Comparison of ENCODE assay signal across 8 cellular contexts in the genomic region with DNA sequence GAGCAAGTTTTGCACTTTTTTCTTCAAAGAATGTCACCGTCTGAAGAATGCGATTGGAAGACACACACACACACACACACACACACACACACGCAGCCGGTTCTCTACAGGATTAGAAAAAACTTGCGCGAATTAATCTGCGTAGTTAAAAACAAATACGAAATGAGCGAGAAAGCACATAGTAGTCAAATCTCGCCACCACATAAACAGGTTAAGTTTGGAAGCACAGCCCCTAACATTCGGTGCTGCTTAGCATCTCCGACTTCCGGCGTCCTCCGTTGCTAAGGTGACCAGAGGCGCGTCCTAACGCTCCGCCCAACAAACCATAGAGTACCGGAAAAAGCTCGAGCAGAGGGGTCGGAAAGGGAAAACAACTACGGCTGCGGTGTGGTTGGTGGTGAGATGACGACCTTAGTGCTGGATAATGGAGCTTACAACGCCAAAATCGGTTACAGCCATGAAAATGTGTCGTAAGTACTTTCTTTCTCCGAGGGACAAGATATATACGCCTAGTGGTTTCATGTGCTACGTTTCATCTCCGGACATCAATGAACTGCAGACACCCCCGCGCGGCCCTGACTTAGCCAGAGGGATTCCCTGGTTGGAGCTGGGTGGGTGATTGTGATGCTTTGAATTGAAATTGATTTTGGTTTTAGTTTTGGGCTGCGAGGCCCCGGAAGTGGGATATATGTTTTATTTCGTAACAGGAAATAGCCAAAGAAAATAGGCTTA. TPM values are rescaled to one million over a fixed set of nuclear protein-coding genes. Genes with fewer than 3 reads are reported as not detected.
DNase-seq lines count a peak whose midpoint lies in the region; ATAC-seq and TF ChIP-seq lines count a peak whose summit lies in the region.

A gene (plus strand): TSS at position 366 of the 732 bp plus-strand sequence. CDS start 37 bp downstream, at position 403.

- no peaks in the 10 kb centered on the region; the same call in 1 of the 2 replicates for H3K36me3 ChIP-seq in GM23338 (ENCODE audit: insufficient read depth)

- H3K27me3 Mint-ChIP-seq in GM23338 (ENCODE audit: insufficient read depth, low read depth, poor library complexity) (peaks cover 8% of the 10 kb centered on the region), nephron (ENCODE audit: low read depth) (peaks cover 15% of the 10 kb centered on the region)
- no peaks in the 10 kb centered on the region for H3K27me3 Mint-ChIP-seq in stimulated activated naive CD8-positive, alpha-beta T cell treated with anti-CD3 and anti-CD28 coated beads, Interleukin-15, Interleukin-2, amounts not matched to agents 100 ng/mL and 50 ng/mL, for 24 hours

- H3F3A ChIP-seq in GM23338 (replicated peaks; ENCODE audit: low read depth) = peaks cover 8% of the 10 kb centered on the region; the same call in 1 of the 2 replicates

- peak within 1 kb of the TSS; percentile 94 for H2AFZ ChIP-seq in GM23338

- peak; percentile 96 for DNase-seq in EH (ENCODE audit: low read depth)
- peak; percentile 99 for DNase-seq in GM23338 (ENCODE audit: low spot score)
- DNase-seq in LHCN-M2 (ENCODE audit: low read depth) = peak; percentile 95
- peak; percentile 97 for DNase-seq in RPMI8226
- DNase-seq in activated T-helper 1 cell treated with anti-CD3 and anti-CD28 coated beads, Interleukin-2, amount 50 U/mL, for 16 hours (ENCODE audit: low read depth in 1 of 2, low spot score in 1 of 2) = peak; percentile 94 to 95
- DNase-seq in fibroblast of peridontal ligament (ENCODE audit: extremely low read depth) = peak; percentile 97

- peaks cover 9% of the 10 kb centered on the region for H3K4me1 Mint-ChIP-seq in GM23338
- peaks cover 17% of the 10 kb centered on the region for H3K4me1 Mint-ChIP-seq in nephron
- peaks cover 44% of the 10 kb centered on the region for H3K4me1 Mint-ChIP-seq in stimulated activated naive CD8-positive, alpha-beta T cell treated with anti-CD3 and anti-CD28 coated beads, Interleukin-15, Interleukin-2, amounts not matched to agents 100 ng/mL and 50 ng/mL, for 24 hours (ENCODE audit: low read depth)

- H3K4me2 ChIP-seq in GM23338 = peak within 1 kb of the TSS; percentile 92

- TF ChIP-seq CTCF in GM23338 (conservative IDR thresholded peaks at IDR 0.05; ENCODE audit: low read depth in 2 of 2) (peak in 1 of 2 experiments; percentile 1; a peak in 1 of 4 replicates), nephron (IDR thresholded peaks at IDR 0.05; ENCODE audit: unreplicated experiment in 3 of 3) (peak in 1 of 3 experiments; percentile 12)

- ATAC-seq in GM23338 = peak; percentile 83

- peaks cover 44% of the 10 kb centered on the region for H3K79me2 ChIP-seq in GM23338 (replicated peaks; ENCODE audit: insufficient read depth)

- H3K27me3 ChIP-seq in GM23338 (ENCODE audit: insufficient read depth) = no peaks in the 10 kb centered on the region

- peak within 1 kb of the TSS; percentile 60 for H3K27ac ChIP-seq in GM23338 (ENCODE audit: low read depth)

- no peaks in the 10 kb centered on the region for H3K9me3 Mint-ChIP-seq in GM23338
- H3K9me3 Mint-ChIP-seq in nephron = no peaks in the 10 kb centered on the region
- no peaks in the 10 kb centered on the region for H3K9me3 Mint-ChIP-seq in stimulated activated naive CD8-positive, alpha-beta T cell treated with anti-CD3 and anti-CD28 coated beads, Interleukin-15, Interleukin-2, amounts not matched to agents 100 ng/mL and 50 ng/mL, for 24 hours

- peak within 1 kb of the TSS; percentile 98 for H3K4me3 Mint-ChIP-seq in GM23338
- H3K4me3 Mint-ChIP-seq in nephron = peak within 1 kb of the TSS; percentile 98 to 99 (median 99)
- H3K4me3 Mint-ChIP-seq in stimulated activated naive CD8-positive, alpha-beta T cell treated with anti-CD3 and anti-CD28 coated beads, Interleukin-15, Interleukin-2, amounts not matched to agents 100 ng/mL and 50 ng/mL, for 24 hours = peak within 1 kb of the TSS; percentile 99

- peaks cover 21% of the 10 kb centered on the region for H3K4me1 ChIP-seq in GM23338 (ENCODE audit: insufficient read depth)

- H3K27ac Mint-ChIP-seq in GM23338 (peak within 1 kb of the TSS; percentile 96), nephron (peak within 1 kb of the TSS; percentile 87 to 98 (median 96))
- H3K27ac Mint-ChIP-seq in stimulated activated naive CD8-positive, alpha-beta T cell treated with anti-CD3 and anti-CD28 coated beads, Interleukin-15, Interleukin-2, amounts not matched to agents 100 ng/mL and 50 ng/mL, for 24 hours = peak within 1 kb of the TSS; percentile 99

- H3K36me3 Mint-ChIP-seq in GM23338 (ENCODE audit: low read depth) (peaks cover 3% of the 10 kb centered on the region; the same call in 2 of the 3 replicates), nephron (ENCODE audit: low read depth) (no peaks in the 10 kb centered on the region)
- peaks cover 4% of the 10 kb centered on the region for H3K36me3 Mint-ChIP-seq in stimulated activated naive CD8-positive, alpha-beta T cell treated with anti-CD3 and anti-CD28 coated beads, Interleukin-15, Interleukin-2, amounts not matched to agents 100 ng/mL and 50 ng/mL, for 24 hours (ENCODE audit: low read depth)

- peak within 1 kb of the TSS; percentile 63 for H3K4me3 ChIP-seq in GM23338

- no peaks in the 10 kb centered on the region for H3K9me2 ChIP-seq in GM23338 (ENCODE audit: insufficient read depth)

- no peaks in the 10 kb centered on the region; the same call in 1 of the 2 replicates for H4K20me1 ChIP-seq in GM23338 (replicated peaks; ENCODE audit: insufficient read depth)

TF ChIP-seq in GM23338, 12 proteins besides CTCF, POLR2A, EP300 and RAD21:
- TF ChIP-seq, protein P1, sequence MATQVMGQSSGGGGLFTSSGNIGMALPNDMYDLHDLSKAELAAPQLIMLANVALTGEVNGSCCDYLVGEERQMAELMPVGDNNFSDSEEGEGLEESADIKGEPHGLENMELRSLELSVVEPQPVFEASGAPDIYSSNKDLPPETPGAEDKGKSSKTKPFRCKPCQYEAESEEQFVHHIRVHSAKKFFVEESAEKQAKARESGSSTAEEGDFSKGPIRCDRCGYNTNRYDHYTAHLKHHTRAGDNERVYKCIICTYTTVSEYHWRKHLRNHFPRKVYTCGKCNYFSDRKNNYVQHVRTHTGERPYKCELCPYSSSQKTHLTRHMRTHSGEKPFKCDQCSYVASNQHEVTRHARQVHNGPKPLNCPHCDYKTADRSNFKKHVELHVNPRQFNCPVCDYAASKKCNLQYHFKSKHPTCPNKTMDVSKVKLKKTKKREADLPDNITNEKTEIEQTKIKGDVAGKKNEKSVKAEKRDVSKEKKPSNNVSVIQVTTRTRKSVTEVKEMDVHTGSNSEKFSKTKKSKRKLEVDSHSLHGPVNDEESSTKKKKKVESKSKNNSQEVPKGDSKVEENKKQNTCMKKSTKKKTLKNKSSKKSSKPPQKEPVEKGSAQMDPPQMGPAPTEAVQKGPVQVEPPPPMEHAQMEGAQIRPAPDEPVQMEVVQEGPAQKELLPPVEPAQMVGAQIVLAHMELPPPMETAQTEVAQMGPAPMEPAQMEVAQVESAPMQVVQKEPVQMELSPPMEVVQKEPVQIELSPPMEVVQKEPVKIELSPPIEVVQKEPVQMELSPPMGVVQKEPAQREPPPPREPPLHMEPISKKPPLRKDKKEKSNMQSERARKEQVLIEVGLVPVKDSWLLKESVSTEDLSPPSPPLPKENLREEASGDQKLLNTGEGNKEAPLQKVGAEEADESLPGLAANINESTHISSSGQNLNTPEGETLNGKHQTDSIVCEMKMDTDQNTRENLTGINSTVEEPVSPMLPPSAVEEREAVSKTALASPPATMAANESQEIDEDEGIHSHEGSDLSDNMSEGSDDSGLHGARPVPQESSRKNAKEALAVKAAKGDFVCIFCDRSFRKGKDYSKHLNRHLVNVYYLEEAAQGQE (IDR thresholded peaks at IDR 0.05; ENCODE audit: unreplicated experiment) = no peak
- TF ChIP-seq CREB1 (CRISPR knock-in tag; IDR thresholded peaks at IDR 0.05; ENCODE audit: low read depth) = peak; percentile 61; the same call in 1 of the 2 replicates
- TF ChIP-seq POLR2AphosphoS5 (IDR thresholded peaks at IDR 0.05; ENCODE audit: low read depth) = peak; percentile 96
- TF ChIP-seq, protein P2, sequence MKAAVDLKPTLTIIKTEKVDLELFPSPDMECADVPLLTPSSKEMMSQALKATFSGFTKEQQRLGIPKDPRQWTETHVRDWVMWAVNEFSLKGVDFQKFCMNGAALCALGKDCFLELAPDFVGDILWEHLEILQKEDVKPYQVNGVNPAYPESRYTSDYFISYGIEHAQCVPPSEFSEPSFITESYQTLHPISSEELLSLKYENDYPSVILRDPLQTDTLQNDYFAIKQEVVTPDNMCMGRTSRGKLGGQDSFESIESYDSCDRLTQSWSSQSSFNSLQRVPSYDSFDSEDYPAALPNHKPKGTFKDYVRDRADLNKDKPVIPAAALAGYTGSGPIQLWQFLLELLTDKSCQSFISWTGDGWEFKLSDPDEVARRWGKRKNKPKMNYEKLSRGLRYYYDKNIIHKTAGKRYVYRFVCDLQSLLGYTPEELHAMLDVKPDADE (IDR thresholded peaks at IDR 0.05) = peak; percentile 81
- TF ChIP-seq STAT1 (IDR thresholded peaks at IDR 0.05; ENCODE audit: unreplicated experiment) = no peak
TF ChIP-seq in GM23338: peak in this region for 3.

RNA-seq across cellular contexts. Expression of the gene that starts here (rescaled TPM):
- 30.1 and 44.7 TPM in 2 replicates for total RNA-seq in GM23338 (2014; rRNA removed; shearing (Covaris generic))
- polyA plus RNA-seq in GM23338 (2016; fragmentation: Nextera tagmentation; extraction: Ambion mirVana) = 42.5 and 44.2 TPM in 2 replicates
- total RNA-seq in LHCN-M2 (2014; rRNA removed) = 23.9 and 26.6 TPM in 2 replicates
- 12.0 TPM for polyA plus RNA-seq in LHCN-M2 (2012)

Comparison
In these comparisons a context has a peak if more than half of its experiments do, and no peak if none do; other contexts are left out.
1. Peak in every context shown above with its lines: DNase-seq, ATAC-seq, H3K4me3 ChIP-seq and H3K27ac ChIP-seq.